In the genomic region with DNA sequence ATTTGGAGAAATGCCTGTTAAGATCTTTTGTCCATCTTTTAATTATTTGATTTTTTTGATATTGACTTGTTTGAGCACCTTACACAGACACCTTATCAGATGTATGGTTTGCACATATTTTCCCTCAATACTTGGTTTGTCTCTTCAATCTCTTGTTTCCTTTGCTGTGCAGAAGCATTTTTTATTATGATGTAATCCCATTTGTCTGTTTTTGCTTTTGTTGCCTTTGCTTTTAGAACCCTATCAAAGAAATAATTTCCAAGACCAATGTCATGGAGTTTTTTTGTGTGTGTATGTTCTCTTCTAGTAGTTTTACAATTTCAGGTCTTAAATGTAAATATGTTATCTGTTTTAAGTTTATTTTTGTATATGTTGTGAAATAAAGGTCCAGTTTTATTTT, we compare ENCODE assay signal across 7 cellular contexts.
"Had no signal": no experiment of that assay in that cellular context is flagged by ENCODE, and none has a peak within 500 bp of the region (broad histone marks: within the 10 kb centered on the region; RNA-seq: fewer than 3 reads in every experiment).

No MANE protein-coding gene starts in this region.

- ATAC-seq: K562 had no signal

- DNase-seq: IMR-90, KBM-7, KG1 had no signal

- H3K27ac ChIP-seq: HL-60, KMS-11 had no signal

- FAIRE-seq: HTR-8/SVneo, K562 had no signal

- H3K4me3 ChIP-seq: K562 had no signal

- H3K4me2 ChIP-seq: KMS-11 had no signal

- H3K9ac ChIP-seq: KMS-11 had no signal
